ENCODE assay signal across 34 cellular contexts in the genomic region with DNA sequence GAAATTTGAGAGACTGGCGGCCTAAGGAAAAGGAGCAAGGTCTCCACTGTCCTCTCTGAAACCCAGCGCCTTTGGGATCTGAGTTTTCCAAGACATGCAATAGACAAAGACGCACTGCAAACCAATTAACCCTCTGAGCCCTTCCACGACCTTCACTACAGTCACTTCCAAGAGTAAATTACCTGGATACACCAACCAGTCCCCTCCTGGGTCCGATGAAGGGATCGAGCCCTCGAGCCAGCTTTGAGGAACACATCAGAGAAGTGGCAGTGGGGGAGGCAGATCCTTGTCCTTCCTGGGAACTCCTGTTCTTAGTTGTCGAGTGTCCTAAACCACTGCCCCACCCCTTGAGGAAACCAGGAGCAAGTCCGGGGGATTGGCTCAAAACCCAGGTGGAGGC. TPM values are rescaled to one million over a fixed set of nuclear protein-coding genes. Genes with fewer than 3 reads are reported as not detected.
"Had no signal": no experiment of that assay in that cellular context is flagged by ENCODE, and none has a peak within 500 bp of the region (broad histone marks: within the 10 kb centered on the region; RNA-seq: fewer than 3 reads in every experiment).

No MANE protein-coding gene starts in this region.

- ATAC-seq: activated CD4-positive, CD25-positive, alpha-beta regulatory T cell treated with anti-CD3 and anti-CD28 coated beads, Interleukin-2, amount 50 U/mL, for 24 hours; activated CD8-positive, alpha-beta memory T cell treated with anti-CD3 and anti-CD28 coated beads, Interleukin-2, amount 10 ng/mL, durations not matched to agents 7 days and 5 days; effector memory CD8-positive, alpha-beta T cell; foreskin keratinocyte; gastroesophageal sphincter; T-helper 17 cell had no signal

- H3K9me3 ChIP-seq: esophagus muscularis mucosa, gastroesophageal sphincter had no signal

- DNase-seq: activated B cell treated with CpG ODN at 0.5 μM for 24 hours; activated CD4-positive, alpha-beta memory T cell treated with anti-CD3 and anti-CD28 coated beads for 36 hours; activated CD4-positive, alpha-beta T cell treated with anti-CD3 and anti-CD28 coated beads, Interleukin-2, amount 10 ng/mL, durations not matched to agents 24 days and 14 days; activated CD8-positive, alpha-beta memory T cell treated with anti-CD3 and anti-CD28 coated beads, Interleukin-2, amount 10 ng/mL, durations not matched to agents 7 days and 5 days; activated CD8-positive, alpha-beta memory T cell treated with anti-CD3 and anti-CD28 coated beads, Interleukin-2, amount 50 U/mL, for 4 hours; activated CD8-positive, alpha-beta T cell treated with anti-CD3 and anti-CD28 coated beads, Interleukin-2, amount 10 ng/mL, durations not matched to agents 7 days and 5 days; activated effector memory CD4-positive, alpha-beta T cell treated with anti-CD3 and anti-CD28 coated beads, Interleukin-2, amount 50 U/mL, for 16 hours; activated naive CD4-positive, alpha-beta T cell treated with anti-CD3 and anti-CD28 coated beads for 36 hours; activated T-cell treated with anti-CD3 and anti-CD28 coated beads, Interleukin-2, amount 50 U/mL, for 1 hour; activated T-cell treated with anti-CD3 and anti-CD28 coated beads, Interleukin-2, amount 50 U/mL, for 48 hours; amniotic stem cell; anterior cingulate cortex; caudate nucleus; cortex of kidney; dermis blood vessel endothelial cell; effector CD4-positive, alpha-beta T cell; effector memory CD8-positive, alpha-beta T cell; erythroblast; foreskin keratinocyte; T-helper 1 cell; T-helper 17 cell; T1000; WERI-Rb-1 had no signal

- FAIRE-seq: astrocyte, bronchial epithelial cell, colon had no signal

- H3K4me1 ChIP-seq: esophagus muscularis mucosa, foreskin keratinocyte, gastroesophageal sphincter had no signal

- H3K4me3 ChIP-seq: esophagus muscularis mucosa, gastroesophageal sphincter had no signal

- H3K27me3 ChIP-seq: brain microvascular endothelial cell, gastroesophageal sphincter had no signal

- H3K27ac ChIP-seq: brain microvascular endothelial cell, esophagus muscularis mucosa, foreskin keratinocyte, gastroesophageal sphincter, WERI-Rb-1 had no signal

- H3K36me3 ChIP-seq: brain microvascular endothelial cell, gastroesophageal sphincter, WERI-Rb-1 had no signal

RNA-seq across cellular contexts. Expression of a gene that starts 50.9 kb away (rescaled TPM):
- total RNA-seq: activated B cell treated with CpG ODN at 0.5 μM for 24 hours; activated CD4-positive, alpha-beta memory T cell treated with anti-CD3 and anti-CD28 coated beads for 36 hours; activated CD4-positive, alpha-beta T cell treated with anti-CD3 and anti-CD28 coated beads, Interleukin-2, amount 10 ng/mL, durations not matched to agents 24 days and 14 days; activated CD8-positive, alpha-beta memory T cell treated with anti-CD3 and anti-CD28 coated beads for 36 hours; activated CD8-positive, alpha-beta memory T cell treated with anti-CD3 and anti-CD28 coated beads, Interleukin-2, amount 10 ng/mL, durations not matched to agents 7 days and 5 days; activated CD8-positive, alpha-beta T cell treated with anti-CD3 and anti-CD28 coated beads, Interleukin-2, amount 10 ng/mL, durations not matched to agents 7 days and 5 days; activated naive CD4-positive, alpha-beta T cell treated with anti-CD3 and anti-CD28 coated beads for 36 hours; activated T-helper 1 cell treated with anti-CD3 and anti-CD28 coated beads, Interleukin-12 subunit alpha, Interleukin-12 subunit beta, Interleukin-2, Interleukin-4 antibody, amounts not matched to agents 30 ng/mL and 10 ng/mL and 1 ng/mL, durations not matched to agents 14 hours and 24 hours and 36 hours; activated T-helper 2 cell treated with anti-CD3 and anti-CD28 coated beads, Interferon-gamma antibody, Interleukin-2, Interleukin-4, amounts not matched to agents 10 μg/mL and 5 μg/mL and 100 μg/mL, durations not matched to agents 14 hours and 24 hours and 36 hours; astrocyte; bronchial epithelial cell; chondrocyte; foreskin keratinocyte; T-helper 17 cell had no signal
- polyA plus RNA-seq: foreskin keratinocyte had no signal
